19 cellular contexts compared by ENCODE assay signal in genomic region chr14:61619494-61619893, GRCh38.
"Had no signal": no experiment of that assay in that cellular context is flagged by ENCODE, and none has a peak within 500 bp of the region (broad histone marks: within the 10 kb centered on the region; RNA-seq: fewer than 3 reads in every experiment).

No MANE protein-coding gene starts in this region.

- H3K27me3 ChIP-seq: body of pancreas, gastroesophageal sphincter, testis, transverse colon had no signal

- H3K36me3 ChIP-seq: gastroesophageal sphincter, transverse colon had no signal

- H3K9me3 Mint-ChIP-seq: activated T-helper 2 cell treated with anti-CD3 and anti-CD28 coated beads, Interferon-gamma antibody, Interleukin-2, Interleukin-4, amounts not matched to agents 10 μg/mL and 5 μg/mL and 100 μg/mL, durations not matched to agents 14 hours and 24 hours and 36 hours; effector memory CD8-positive, alpha-beta T cell; memory B cell; naive thymus-derived CD8-positive, alpha-beta T cell had no signal

- ATAC-seq: effector memory CD8-positive, alpha-beta T cell; naive thymus-derived CD8-positive, alpha-beta T cell had no signal

- DNase-seq: activated CD4-positive, alpha-beta memory T cell treated with anti-CD3 and anti-CD28 coated beads, Interleukin-2, amount 10 ng/mL, durations not matched to agents 7 days and 5 days; activated CD4-positive, alpha-beta T cell treated with anti-CD3 and anti-CD28 coated beads, Interleukin-2, amount 10 ng/mL, durations not matched to agents 7 days and 5 days; activated CD4-positive, CD25-positive, alpha-beta regulatory T cell treated with anti-CD3 and anti-CD28 coated beads, Interleukin-2, amount 50 U/mL, for 72 hours; activated CD8-positive, alpha-beta memory T cell treated with anti-CD3 and anti-CD28 coated beads, Interleukin-2, amount 50 U/mL, for 48 hours; activated naive CD4-positive, alpha-beta T cell; activated T-cell treated with anti-CD3 and anti-CD28 coated beads, Interleukin-2, amount 50 U/mL, for 48 hours; aorta; body of pancreas; effector memory CD8-positive, alpha-beta T cell; hippocampal formation; kidney; naive thymus-derived CD8-positive, alpha-beta T cell; stimulated activated naive CD4-positive, alpha-beta T cell; T-helper 2 cell; testis; transverse colon had no signal

- H3K27ac Mint-ChIP-seq: activated CD4-positive, alpha-beta memory T cell treated with anti-CD3 and anti-CD28 coated beads, Interleukin-2, amount 10 ng/mL, durations not matched to agents 7 days and 5 days; activated CD4-positive, alpha-beta T cell treated with anti-CD3 and anti-CD28 coated beads, Interleukin-2, amount 10 ng/mL, durations not matched to agents 7 days and 5 days; activated T-helper 2 cell treated with anti-CD3 and anti-CD28 coated beads, Interferon-gamma antibody, Interleukin-2, Interleukin-4, amounts not matched to agents 10 μg/mL and 5 μg/mL and 100 μg/mL, durations not matched to agents 14 hours and 24 hours and 36 hours; effector memory CD8-positive, alpha-beta T cell; memory B cell had no signal

- H3K9me3 ChIP-seq: body of pancreas, gastroesophageal sphincter, testis, transverse colon had no signal

- H3K4me3 ChIP-seq: body of pancreas, gastroesophageal sphincter, testis, transverse colon had no signal

- H3K4me1 ChIP-seq: body of pancreas had no signal

- H3K4me3 Mint-ChIP-seq: activated CD4-positive, alpha-beta memory T cell treated with anti-CD3 and anti-CD28 coated beads, Interleukin-2, amount 10 ng/mL, durations not matched to agents 7 days and 5 days; activated CD4-positive, alpha-beta T cell treated with anti-CD3 and anti-CD28 coated beads, Interleukin-2, amount 10 ng/mL, durations not matched to agents 7 days and 5 days; effector memory CD8-positive, alpha-beta T cell; memory B cell; naive thymus-derived CD8-positive, alpha-beta T cell had no signal

- H3K27me3 Mint-ChIP-seq: activated CD4-positive, alpha-beta memory T cell treated with anti-CD3 and anti-CD28 coated beads, Interleukin-2, amount 10 ng/mL, durations not matched to agents 7 days and 5 days; activated CD4-positive, alpha-beta T cell treated with anti-CD3 and anti-CD28 coated beads, Interleukin-2, amount 10 ng/mL, durations not matched to agents 7 days and 5 days; memory B cell; naive thymus-derived CD8-positive, alpha-beta T cell had no signal

- H3K36me3 Mint-ChIP-seq: memory B cell; naive thymus-derived CD8-positive, alpha-beta T cell had no signal

- H3K27ac ChIP-seq: testis had no signal
